In the genomic region with DNA sequence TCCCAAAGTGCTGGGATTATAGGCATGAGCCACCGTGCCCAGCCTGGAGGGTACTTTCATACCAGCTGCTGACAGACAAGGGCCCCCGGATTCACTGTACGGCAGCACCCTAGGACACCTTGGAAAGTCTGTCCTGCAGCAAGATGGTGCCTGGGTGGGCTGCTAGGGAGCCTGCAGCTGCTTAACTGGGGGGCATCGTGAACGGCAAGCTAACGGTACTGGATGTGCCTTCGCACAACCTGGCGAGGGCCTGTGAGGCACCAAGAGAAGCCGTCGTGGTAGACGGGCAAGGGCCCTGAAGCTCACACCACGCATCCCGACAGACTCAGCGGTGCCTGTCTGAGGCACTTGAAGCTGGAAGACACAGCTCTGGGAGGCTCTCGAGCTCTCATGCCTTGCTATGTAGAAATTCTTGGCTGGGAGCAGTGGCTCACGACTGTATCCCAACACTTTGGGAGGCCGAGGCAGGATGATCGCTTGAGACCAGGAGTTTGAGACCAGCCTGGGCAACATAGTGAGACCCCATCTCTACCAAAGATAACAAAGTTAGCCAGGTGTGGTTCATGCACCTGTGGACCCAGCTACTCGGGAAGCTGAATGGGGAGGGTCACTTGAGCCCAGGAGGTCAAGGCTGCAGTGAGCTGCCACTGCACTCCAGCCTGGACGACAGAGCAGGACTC, we compare ENCODE assay signal across 17 cellular contexts. TPM values are rescaled to one million over a fixed set of nuclear protein-coding genes. Genes with fewer than 3 reads are reported as not detected.
DNase-seq lines count a peak whose midpoint lies in the region; ATAC-seq and FAIRE-seq lines count a peak whose summit lies in the region.
"Had no signal": no experiment of that assay in that cellular context is flagged by ENCODE, and none has a peak within 500 bp of the region (broad histone marks: within the 10 kb centered on the region; RNA-seq: fewer than 3 reads in every experiment).

No MANE protein-coding gene starts in this region.

- ATAC-seq in sciatic nerve: no peak
- ATAC-seq: PC-3 had no signal

- DNase-seq in GM19238 (ENCODE audit: insufficient read length, low spot score) (peak; percentile 2), HTR-8/SVneo (ENCODE audit: insufficient read length, low spot score) (no peak), islet precursor cell (peak; percentile 43), sciatic nerve (ENCODE audit: low spot score) (peak; percentile 52), NOMO-1 (lab: John Stamatoyannopoulos, UW; ENCODE audit: unreplicated experiment in 2 of 2) (no peak), NCI-H1930 (lab: John Stamatoyannopoulos, UW) (no peak), UCSD-AML1 (lab: John Stamatoyannopoulos, UW; ENCODE audit: unreplicated experiment) (no peak)
- DNase-seq: ACHN, GDM1, KG1, MV-4-11, NCI-H1694 treated with DMSO at 0.1 percent for 48 hours, NCI-H2107, NCI-H226, NCI-H524, NCI-H82, PC-3 had no signal

- intact Hi-C loops in sciatic nerve (cut with DNase I): no loop called here

- FAIRE-seq in HTR-8/SVneo (lab: Jason Lieb, UNC): peak; percentile 68

RNA-seq across cellular contexts. Expression of gene BRAT1, which starts 9.4 kb away (rescaled TPM):
- 22.0 TPM for total RNA-seq in sciatic nerve

RNA-seq across cellular contexts. Expression of gene IQCE, which starts 12.9 kb away (rescaled TPM):
- total RNA-seq in sciatic nerve: 21.4 TPM

RNA-seq across cellular contexts. Expression of gene LFNG, which starts 26.3 kb away (rescaled TPM):
- 20.1 TPM for total RNA-seq in sciatic nerve

Comparison
In these comparisons a context has a peak if more than half of its experiments do, and no peak if none do; other contexts are left out.
1. DNase-seq: peak in GM19238 (single experiment), islet precursor cell (single experiment) and sciatic nerve (single experiment); none in HTR-8/SVneo (single experiment), NOMO-1 (0 of 2), NCI-H1930 (0 of 2) and UCSD-AML1 (single experiment).